Comparison of ENCODE assay signal across 8 cellular contexts in genomic region chr1:2314803-2315710, GRCh38.
DNase-seq lines count a peak whose midpoint lies in the region; ATAC-seq lines count a peak whose summit lies in the region.

No MANE protein-coding gene starts in this region.

- peak overlapping the region; percentile 76 to 91 for H3K4ac ChIP-seq in mesenchymal stem cell (ENCODE audit: low read depth in 1 of 2, low read length in 2 of 2)

- no peak overlapping the region for H3K9ac ChIP-seq in Karpas-422 (ENCODE audit: low read length)
- H3K9ac ChIP-seq in duodenal mucosa (ENCODE audit: low read depth in 1 of 2, low read length in 2 of 2), result no peak overlapping the region
- H3K9ac ChIP-seq in mesenchymal stem cell (ENCODE audit: low read length), result peak overlapping the region; percentile 36

- peaks cover 9% of the 10 kb centered on the region for H3K4me1 Mint-ChIP-seq in activated CD4-positive, alpha-beta T cell treated with anti-CD3 and anti-CD28 coated beads for 36 hours
- H3K4me1 Mint-ChIP-seq in stimulated activated naive B cell treated with anti-CD40 and anti-IgM and Interleukin-4, amounts not matched to agents 10 μg/mL and 1 μg/mL and 100 μg/mL, for 72 hours, result peaks cover 14 to 34% of the 10 kb centered on the region in 2 donors

- H3K4me1 ChIP-seq in Karpas-422 (ENCODE audit: low read length) (no peaks in the 10 kb centered on the region), duodenal mucosa (ENCODE audit: control insufficient read depth in 1 of 2, insufficient read depth in 2 of 2, low read length in 2 of 2) (peaks cover 0 to 27% of the 10 kb centered on the region in 2 donors), mesenchymal stem cell (ENCODE audit: control insufficient read depth, insufficient read depth, low read depth, low read length) (peaks cover 78% of the 10 kb centered on the region)

- H3K4me3 ChIP-seq in Karpas-422 (ENCODE audit: low read length), result no peak overlapping the region
- peak overlapping the region in 1 of 2 donors; percentile 29 for H3K4me3 ChIP-seq in duodenal mucosa (ENCODE audit: low read depth in 1 of 2, low read length in 2 of 2)
- H3K4me3 ChIP-seq in mesenchymal stem cell (ENCODE audit: insufficient read depth in 1 of 2, low read depth in 1 of 2, low read length in 2 of 2), result peak overlapping the region in 1 of 2 experiments; percentile 62

- peaks cover 23% of the 10 kb centered on the region for H3K79me1 ChIP-seq in mesenchymal stem cell (replicated peaks; ENCODE audit: low read length, poor library complexity, severe bottlenecking)

- no peaks in the 10 kb centered on the region for H3K9me3 ChIP-seq in Karpas-422 (ENCODE audit: low read length)
- no peaks in the 10 kb centered on the region for H3K9me3 ChIP-seq in duodenal mucosa (ENCODE audit: control insufficient read depth in 1 of 2, low read length in 2 of 2)
- no peaks in the 10 kb centered on the region for H3K9me3 ChIP-seq in mesenchymal stem cell (ENCODE audit: control insufficient read depth, low read length)

- no peaks in the 10 kb centered on the region for H3K79me2 ChIP-seq in Karpas-422 (ENCODE audit: low read length)

- H4K20me1 ChIP-seq in Karpas-422 (ENCODE audit: insufficient read depth, low read depth, low read length), result no peaks in the 10 kb centered on the region

- peak overlapping the region; percentile 94 for H4K8ac ChIP-seq in mesenchymal stem cell (ENCODE audit: low read length)

- POLR2A ChIA-PET in activated CD4-positive, alpha-beta T cell treated with anti-CD3 and anti-CD28 coated beads for 36 hours (lab: Charles Lee), result no interaction called here

- no peaks in the 10 kb centered on the region for H3K27me3 Mint-ChIP-seq in activated CD4-positive, alpha-beta T cell treated with anti-CD3 and anti-CD28 coated beads for 36 hours
- H3K27me3 Mint-ChIP-seq in stimulated activated naive B cell treated with anti-CD40 and anti-IgM and Interleukin-4, amounts not matched to agents 10 μg/mL and 1 μg/mL and 100 μg/mL, for 72 hours, result no peaks in the 10 kb centered on the region

- no peaks in the 10 kb centered on the region for H3K9me3 Mint-ChIP-seq in activated CD4-positive, alpha-beta T cell treated with anti-CD3 and anti-CD28 coated beads for 36 hours (ENCODE audit: low read depth)
- H3K9me3 Mint-ChIP-seq in stimulated activated naive B cell treated with anti-CD40 and anti-IgM and Interleukin-4, amounts not matched to agents 10 μg/mL and 1 μg/mL and 100 μg/mL, for 72 hours, result no peaks in the 10 kb centered on the region

- H2BK12ac ChIP-seq in mesenchymal stem cell (ENCODE audit: low read length in 2 of 2), result peak overlapping the region; percentile 69 to 97

- H3K4me2 ChIP-seq in Karpas-422 (ENCODE audit: low read depth, low read length, poor library complexity, severe bottlenecking) (no peak overlapping the region), mesenchymal stem cell (ENCODE audit: low read length, poor library complexity, severe bottlenecking) (peak overlapping the region; percentile 76)

- H2AK5ac ChIP-seq in mesenchymal stem cell (ENCODE audit: low read length, severe bottlenecking), result peak overlapping the region; percentile 47

- no peak overlapping the region for H3K14ac ChIP-seq in mesenchymal stem cell (ENCODE audit: low read length in 2 of 2)

- peak overlapping the region; percentile 21 for H3K4me3 Mint-ChIP-seq in activated CD4-positive, alpha-beta T cell treated with anti-CD3 and anti-CD28 coated beads for 36 hours
- H3K4me3 Mint-ChIP-seq in stimulated activated naive B cell treated with anti-CD40 and anti-IgM and Interleukin-4, amounts not matched to agents 10 μg/mL and 1 μg/mL and 100 μg/mL, for 72 hours, result peak overlapping the region; percentile 75 to 82

- peak overlapping the region; percentile 98 for H2BK15ac ChIP-seq in mesenchymal stem cell (ENCODE audit: low read depth, poor library complexity, severe bottlenecking)

- peak; percentile 34 for DNase-seq in DMS114 treated with DMSO at 0.1 percent for 48 hours (lab: John Stamatoyannopoulos, UW; ENCODE audit: unreplicated experiment)
- peak; percentile 57 for DNase-seq in Karpas-422
- peak; percentile 71 for DNase-seq in activated CD4-positive, alpha-beta T cell treated with anti-CD3 and anti-CD28 coated beads for 36 hours
- peak; percentile 72 for DNase-seq in mesenchymal stem cell
- no peak for DNase-seq in stimulated activated naive B cell treated with anti-CD40 and anti-IgM and Interleukin-4, amounts not matched to agents 10 μg/mL and 1 μg/mL and 100 μg/mL, for 72 hours
- DNase-seq in COR-L47 (lab: John Stamatoyannopoulos, UW), result no peak
- DNase-seq in NK-92 (lab: John Stamatoyannopoulos, UW; ENCODE audit: unreplicated experiment), result no peak

- intact Hi-C loops in activated CD4-positive, alpha-beta T cell treated with anti-CD3 and anti-CD28 coated beads for 36 hours (cut with DNase I, micrococcal nuclease), result loop anchor here (1.0 to 2.0 kb wide), 5 partner anchors 14 to 120 kb away; no protein-coding TSS in a partner anchor

- peak overlapping the region; percentile 90 to 95 for H3K18ac ChIP-seq in mesenchymal stem cell (ENCODE audit: low read depth in 1 of 2, low read length in 2 of 2)

- H3K36me3 Mint-ChIP-seq in activated CD4-positive, alpha-beta T cell treated with anti-CD3 and anti-CD28 coated beads for 36 hours (ENCODE audit: low read depth), result no peaks in the 10 kb centered on the region
- H3K36me3 Mint-ChIP-seq in stimulated activated naive B cell treated with anti-CD40 and anti-IgM and Interleukin-4, amounts not matched to agents 10 μg/mL and 1 μg/mL and 100 μg/mL, for 72 hours, result peaks cover 0 to 7% of the 10 kb centered on the region in 2 donors

- H3K27ac ChIP-seq in Karpas-422 (ENCODE audit: low read length) (no peak overlapping the region), duodenal mucosa (ENCODE audit: low read depth, low read length) (peak overlapping the region; percentile 3), mesenchymal stem cell (ENCODE audit: low read length, poor library complexity, severe bottlenecking) (peak overlapping the region; percentile 33)

- WGBS in mesenchymal stem cell, result 33% methylated on average over 37 of the region's 91 CpGs

- H2AFZ ChIP-seq in Karpas-422 (ENCODE audit: low read length) (no peak overlapping the region), mesenchymal stem cell (ENCODE audit: low read depth, low read length) (no peak overlapping the region)

- H3K9me2 ChIP-seq in Karpas-422 (replicated peaks; ENCODE audit: insufficient read depth, low read length), result no peaks in the 10 kb centered on the region

- peak overlapping the region; percentile 96 for H4K91ac ChIP-seq in mesenchymal stem cell (ENCODE audit: low read length)

- peak overlapping the region; percentile 100 for H2BK120ac ChIP-seq in mesenchymal stem cell (ENCODE audit: low read depth, low read length)

- peak overlapping the region; percentile 58 for H3K27ac Mint-ChIP-seq in activated CD4-positive, alpha-beta T cell treated with anti-CD3 and anti-CD28 coated beads for 36 hours
- peak overlapping the region; percentile 86 for H3K27ac Mint-ChIP-seq in stimulated activated naive B cell treated with anti-CD40 and anti-IgM and Interleukin-4, amounts not matched to agents 10 μg/mL and 1 μg/mL and 100 μg/mL, for 72 hours

- no peak overlapping the region for H3K23ac ChIP-seq in mesenchymal stem cell (ENCODE audit: low read length in 2 of 2)

- H2BK5ac ChIP-seq in mesenchymal stem cell (ENCODE audit: low read depth, low read length, poor library complexity, severe bottlenecking), result peak overlapping the region; percentile 1

- peak; percentile 20 for ATAC-seq in activated CD4-positive, alpha-beta T cell treated with anti-CD3 and anti-CD28 coated beads for 36 hours
- peak; percentile 31 to 55 for ATAC-seq in stimulated activated naive B cell treated with anti-CD40 and anti-IgM and Interleukin-4, amounts not matched to agents 10 μg/mL and 1 μg/mL and 100 μg/mL, for 72 hours (replicated peaks)

- no peaks in the 10 kb centered on the region for H3K27me3 ChIP-seq in Karpas-422 (ENCODE audit: low read length)
- no peaks in the 10 kb centered on the region for H3K27me3 ChIP-seq in duodenal mucosa (ENCODE audit: control insufficient read depth in 1 of 2, insufficient read depth in 2 of 2, low read length in 2 of 2)
- H3K27me3 ChIP-seq in mesenchymal stem cell (ENCODE audit: control insufficient read depth in 1 of 2, insufficient read depth in 1 of 2, low read length in 2 of 2), result peaks cover 0 to 14% of the 10 kb centered on the region in 2 experiments

- H3K36me3 ChIP-seq in Karpas-422 (ENCODE audit: insufficient read depth, low read length) (no peaks in the 10 kb centered on the region), duodenal mucosa (ENCODE audit: control insufficient read depth in 1 of 2, insufficient read depth in 2 of 2, low read length in 2 of 2) (no peaks in the 10 kb centered on the region), mesenchymal stem cell (ENCODE audit: control insufficient read depth in 1 of 2, insufficient read depth in 2 of 2, low read depth in 1 of 2, low read length in 2 of 2) (peaks cover 0 to 19% of the 10 kb centered on the region in 2 experiments)

- CTCF ChIA-PET in activated CD4-positive, alpha-beta T cell treated with anti-CD3 and anti-CD28 coated beads for 36 hours (lab: Charles Lee), result interaction anchor here (0.6 to 2.4 kb wide), 9 partner anchors 16 to 116 kb away, joined by 3 to 10 read pairs (median 5); no protein-coding TSS in a partner anchor

Comparison
In these comparisons a context has a peak if more than half of its experiments do, and no peak if none do; other contexts are left out.
1. DNase-seq: peak in DMS114 treated with DMSO at 0.1 percent for 48 hours (single experiment), Karpas-422 (single experiment), activated CD4-positive, alpha-beta T cell treated with anti-CD3 and anti-CD28 coated beads for 36 hours (single experiment) and mesenchymal stem cell (single experiment); none in stimulated activated naive B cell treated with anti-CD40 and anti-IgM and Interleukin-4, amounts not matched to agents 10 μg/mL and 1 μg/mL and 100 μg/mL, for 72 hours (single experiment), COR-L47 (single experiment) and NK-92 (single experiment).